8 cellular contexts compared by ENCODE assay signal in genomic region chr17:82213251-82214011, GRCh38. TPM values are rescaled to one million over a fixed set of nuclear protein-coding genes. Genes with fewer than 3 reads are reported as not detected.
DNase-seq lines count a peak whose midpoint lies in the region; ATAC-seq, FAIRE-seq and TF ChIP-seq lines count a peak whose summit lies in the region.

No MANE protein-coding gene starts in this region.

- WGBS in hepatocyte (ENCODE audit: low lambda C conversion rate, missing lambda C conversion rate) = 6% methylated on average over 34 of the region's 37 CpGs

- H3K9me3 Mint-ChIP-seq in astrocyte (ENCODE audit: unreplicated experiment) = no peaks in the 10 kb centered on the region

- no peaks in the 10 kb centered on the region for H3K36me3 Mint-ChIP-seq in astrocyte (ENCODE audit: low read depth, unreplicated experiment)

- peak overlapping the region; percentile 91 for H3K4me2 ChIP-seq in astrocyte (ENCODE audit: low read length)
- peak overlapping the region; percentile 99 for H3K4me2 ChIP-seq in hepatocyte

- H3K27ac ChIP-seq in SJSA1 = peak overlapping the region; percentile 87
- H3K27ac ChIP-seq in astrocyte (ENCODE audit: low read depth, low read length) = peak overlapping the region; percentile 81
- peak overlapping the region; percentile 94 for H3K27ac ChIP-seq in hepatocyte

- peak; percentile 26 for ATAC-seq in Right ventricle myocardium inferior

- H3K4me3 ChIP-seq in SJSA1 (peak overlapping the region; percentile 89), astrocyte (ENCODE audit: insufficient read depth, low read depth, low read length) (peak overlapping the region; percentile 69), hepatocyte (peak overlapping the region; percentile 100)

- H3K9me2 ChIP-seq in hepatocyte (replicated peaks; ENCODE audit: insufficient read depth) = no peaks in the 10 kb centered on the region

- H3K9ac ChIP-seq in astrocyte (ENCODE audit: low read length) = peak overlapping the region; percentile 85

- peaks cover 11% of the 10 kb centered on the region for H3K36me3 ChIP-seq in SJSA1
- H3K36me3 ChIP-seq in astrocyte (ENCODE audit: insufficient read depth, low read length) = no peaks in the 10 kb centered on the region
- H3K36me3 ChIP-seq in hepatocyte (replicated peaks; ENCODE audit: insufficient read depth, low read depth) = no peaks in the 10 kb centered on the region

- H3K4me1 ChIP-seq in SJSA1 (replicated peaks) (peaks cover 61% of the 10 kb centered on the region), astrocyte (ENCODE audit: insufficient read depth, low read length) (peaks cover 45% of the 10 kb centered on the region), hepatocyte (ENCODE audit: insufficient read depth) (peaks cover 7% of the 10 kb centered on the region)

- intact Hi-C loops in Right ventricle myocardium inferior (cut with DNase I) (no loop called here), cardiac septum (cut with DNase I) (no loop called here)

- peak overlapping the region; percentile 84 for H3K4me3 Mint-ChIP-seq in astrocyte (ENCODE audit: unreplicated experiment)

- H4K20me1 ChIP-seq in astrocyte (ENCODE audit: insufficient read depth, low read length) (no peaks in the 10 kb centered on the region), hepatocyte (ENCODE audit: insufficient read depth, poor library complexity, severe bottlenecking) (no peaks in the 10 kb centered on the region)

- no peak for FAIRE-seq in astrocyte (lab: Jason Lieb, UNC)

- H3K4me1 Mint-ChIP-seq in astrocyte (ENCODE audit: low read depth, unreplicated experiment) = peaks cover 13% of the 10 kb centered on the region

- H3K27me3 ChIP-seq in SJSA1 (replicated peaks) (no peaks in the 10 kb centered on the region), astrocyte (ENCODE audit: insufficient read depth, low read length) (no peaks in the 10 kb centered on the region), hepatocyte (no peaks in the 10 kb centered on the region)

- peak; percentile 70 for DNase-seq in Right ventricle myocardium inferior (ENCODE audit: missing footprints)
- no peak for DNase-seq in cardiac septum (ENCODE audit: low spot score)
- peak; percentile 80 for DNase-seq in HK-2 (ENCODE audit: unreplicated experiment)
- DNase-seq in SJSA1 (ENCODE audit: low read depth in 1 of 2, low spot score in 2 of 2) = peak; percentile 71 to 76
- DNase-seq in astrocyte (ENCODE audit: low read depth) = peak; percentile 72
- peak; percentile 77 for DNase-seq in hepatocyte (ENCODE audit: low spot score)
- DNase-seq in renal cortical epithelial cell (ENCODE audit: low read depth) = peak; percentile 75
- DNase-seq in NCI-H2107 treated with DMSO at 0.1 percent for 48 hours (lab: John Stamatoyannopoulos, UW; ENCODE audit: unreplicated experiment) = no peak

- H2AFZ ChIP-seq in astrocyte (ENCODE audit: low read depth, low read length) (peak overlapping the region; percentile 67), hepatocyte (peak overlapping the region; percentile 100)

- H3K79me2 ChIP-seq in astrocyte (ENCODE audit: insufficient read depth, low read length) (peaks cover 12% of the 10 kb centered on the region), hepatocyte (peaks cover 9% of the 10 kb centered on the region)

- TF ChIP-seq CTCF in astrocyte (IDR thresholded peaks at IDR 0.05; ENCODE audit: insufficient read depth, low read depth, low read length) = no peak
- TF ChIP-seq CTCF in hepatocyte (IDR thresholded peaks at IDR 0.05; ENCODE audit: poor library complexity) = no peak

- H3K27ac Mint-ChIP-seq in astrocyte (ENCODE audit: unreplicated experiment) = peak overlapping the region; percentile 47

- H3K9me3 ChIP-seq in SJSA1 (replicated peaks) = no peaks in the 10 kb centered on the region; the same call in 1 of the 2 replicates
- H3K9me3 ChIP-seq in astrocyte (ENCODE audit: insufficient read depth, low read depth, low read length) = no peaks in the 10 kb centered on the region
- H3K9me3 ChIP-seq in hepatocyte (ENCODE audit: low read depth) = no peaks in the 10 kb centered on the region

- H3K27me3 Mint-ChIP-seq in astrocyte (ENCODE audit: low read depth, unreplicated experiment) = no peaks in the 10 kb centered on the region

RNA-seq across cellular contexts. Expression of gene CCDC57, which starts 0.8 kb away (rescaled TPM):
- total RNA-seq in Right ventricle myocardium inferior (7.9 TPM), cardiac septum (10.6 TPM), astrocyte (19.9 and 20.4 TPM in 2 replicates), hepatocyte (10.0 and 15.7 TPM in 2 replicates), renal cortical epithelial cell (7.3 and 28.2 TPM in 2 replicates)
- 8.2 and 9.4 TPM in 2 replicates for total RNA-seq in SJSA1 (2014; rRNA removed; shearing (Covaris generic))
- 29.8 and 49.5 TPM in 2 replicates for polyA plus RNA-seq in hepatocyte

RNA-seq across cellular contexts. Expression of gene SLC16A3, which starts 15.4 kb away (rescaled TPM):
- total RNA-seq in Right ventricle myocardium inferior = 10.4 TPM
- 20.7 TPM for total RNA-seq in cardiac septum
- 149 and 249 TPM in 2 replicates for total RNA-seq in SJSA1 (2014; rRNA removed; shearing (Covaris generic))
- 292 and 385 TPM in 2 replicates for total RNA-seq in astrocyte
- 240 and 290 TPM in 2 replicates for total RNA-seq in hepatocyte
- 114 and 125 TPM in 2 replicates for polyA plus RNA-seq in hepatocyte
- total RNA-seq in renal cortical epithelial cell = 290 and 393 TPM in 2 replicates

Comparison
In these comparisons a context has a peak if more than half of its experiments do, and no peak if none do; other contexts are left out.
1. DNase-seq: peak in Right ventricle myocardium inferior (single experiment), HK-2 (single experiment), SJSA1 (2 of 2), astrocyte (single experiment), hepatocyte (single experiment) and renal cortical epithelial cell (single experiment); none in cardiac septum (single experiment) and NCI-H2107 treated with DMSO at 0.1 percent for 48 hours (single experiment).
2. Peak in every context shown above with its lines, with median percentiles within 50 percentile points of each other: H3K27ac ChIP-seq and H3K4me3 ChIP-seq.